ENCODE assay signal across 2 cellular contexts in the genomic region with DNA sequence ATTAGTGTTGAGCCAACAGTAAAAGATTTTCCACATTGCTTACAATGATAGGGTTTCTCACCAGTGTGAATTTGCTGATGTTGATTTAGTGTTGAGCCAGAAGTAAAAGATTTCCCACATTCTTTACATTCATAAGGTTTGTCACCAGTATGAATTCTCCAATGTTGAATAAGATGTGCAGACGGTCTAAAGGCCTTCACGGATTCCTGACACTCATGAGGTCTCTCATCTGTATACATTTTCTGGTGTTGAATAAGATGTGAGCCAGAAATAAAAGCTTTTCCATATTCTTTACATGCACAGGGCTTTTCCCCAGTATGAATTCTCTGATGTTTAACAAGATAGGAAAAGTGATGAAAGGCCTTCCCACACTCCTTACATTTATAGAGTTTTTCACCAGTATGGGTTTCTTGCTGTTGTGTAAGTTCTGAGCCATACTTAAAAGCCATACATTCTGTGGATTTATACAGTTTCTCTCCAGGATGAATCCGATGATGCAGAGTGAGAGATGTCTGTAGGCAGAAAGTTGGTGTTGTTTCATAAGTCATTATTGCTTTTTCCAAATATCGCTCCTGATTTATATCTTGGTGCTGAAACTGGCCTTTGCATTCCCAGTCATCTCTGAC.
TF ChIP-seq lines count a peak whose summit lies in the region.

No MANE protein-coding gene starts in this region.

TF ChIP-seq in HepG2, 621 proteins besides CTCF, POLR2A, EP300 and RAD21:
- TF ChIP-seq SP2 (CRISPR knock-in tag; IDR thresholded peaks at IDR 0.05) (no peak), BORCS8-MEF2B (CRISPR knock-in tag; IDR thresholded peaks at IDR 0.05) (no peak), ZNF274 (CRISPR knock-in tag; IDR thresholded peaks at IDR 0.05) (peak; percentile 69; the same call in 1 of the 2 replicates), ZNF777 (CRISPR knock-in tag; IDR thresholded peaks at IDR 0.05) (no peak)

TF ChIP-seq in K562, 482 proteins besides CTCF, POLR2A, EP300 and RAD21:
- TF ChIP-seq BCL6 (CRISPR knock-in tag; IDR thresholded peaks at IDR 0.05) (no peak), FOXP1 (CRISPR knock-in tag; IDR thresholded peaks at IDR 0.05) (no peak), ZFP30 (CRISPR knock-in tag; IDR thresholded peaks at IDR 0.05; ENCODE audit: borderline replicate concordance) (no peak), ZNF274 (IDR thresholded peaks at IDR 0.05; ENCODE audit: borderline replicate concordance, low read depth, low read length) (peak; percentile 98), TRIM28 (IDR thresholded peaks at IDR 0.05) (0 out of 2 replicates have a peak, but pooled peaks have one; percentile 48), U2AF1 (optimal IDR thresholded peaks at IDR 0.05; ENCODE audit: low read depth, low read length) (no peak)
TF ChIP-seq in K562: peak in this region for 2.
